In genomic region chr2:118091140-118091478, GRCh38 we compare ENCODE assay signal across 1 cellular context.
A peak's percentile ranks its signal among the peaks of the same experiment; 100 is the strongest.
TF ChIP-seq lines count a peak whose summit lies in the region.

No MANE protein-coding gene starts in this region.

TF ChIP-seq in K562, 482 proteins besides CTCF, POLR2A, EP300 and RAD21:
- TF ChIP-seq POLR2B (IDR thresholded peaks at IDR 0.05; ENCODE audit: low read depth, partially characterized antibody), result no peak
- TF ChIP-seq MAFG (tag; conservative IDR thresholded peaks at IDR 0.05), result 0 out of 2 replicates have a peak, but pooled peaks have one; percentile 1
- TF ChIP-seq HDAC2 (IDR thresholded peaks at IDR 0.05), result no peak
- TF ChIP-seq, protein P1, sequence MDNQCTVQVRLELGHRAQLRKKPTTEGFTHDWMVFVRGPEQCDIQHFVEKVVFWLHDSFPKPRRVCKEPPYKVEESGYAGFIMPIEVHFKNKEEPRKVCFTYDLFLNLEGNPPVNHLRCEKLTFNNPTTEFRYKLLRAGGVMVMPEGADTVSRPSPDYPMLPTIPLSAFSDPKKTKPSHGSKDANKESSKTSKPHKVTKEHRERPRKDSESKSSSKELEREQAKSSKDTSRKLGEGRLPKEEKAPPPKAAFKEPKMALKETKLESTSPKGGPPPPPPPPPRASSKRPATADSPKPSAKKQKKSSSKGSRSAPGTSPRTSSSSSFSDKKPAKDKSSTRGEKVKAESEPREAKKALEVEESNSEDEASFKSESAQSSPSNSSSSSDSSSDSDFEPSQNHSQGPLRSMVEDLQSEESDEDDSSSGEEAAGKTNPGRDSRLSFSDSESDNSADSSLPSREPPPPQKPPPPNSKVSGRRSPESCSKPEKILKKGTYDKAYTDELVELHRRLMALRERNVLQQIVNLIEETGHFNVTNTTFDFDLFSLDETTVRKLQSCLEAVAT (IDR thresholded peaks at IDR 0.05), result no peak
